In the genomic region with DNA sequence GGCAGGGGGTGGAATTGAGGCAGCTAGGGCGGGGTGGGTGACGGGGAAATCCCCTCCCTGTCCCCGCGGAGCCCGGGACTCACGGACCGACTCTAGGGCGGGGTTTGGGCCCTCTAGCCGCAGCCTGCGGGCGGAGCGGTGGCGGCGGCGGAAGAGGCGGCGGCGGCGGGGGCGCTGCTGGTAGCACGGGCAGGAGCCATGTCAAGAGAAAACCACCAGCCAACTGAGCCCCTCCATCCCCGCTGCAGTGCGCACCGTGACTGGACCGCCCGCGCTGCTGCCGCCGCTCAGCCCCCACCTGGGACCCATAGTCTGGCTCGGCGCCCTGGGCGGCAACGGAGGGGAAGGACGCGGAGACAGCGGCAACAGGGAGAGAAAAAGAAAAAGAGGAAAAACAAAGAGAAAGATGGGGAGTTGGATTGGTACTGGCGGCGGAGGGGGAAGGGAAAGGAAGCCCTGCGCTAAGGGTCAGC, we compare ENCODE assay signal across 8 cellular contexts.
DNase-seq lines count a peak whose midpoint lies in the region; ATAC-seq lines count a peak whose summit lies in the region.

No MANE protein-coding gene starts in this region.

- peak; percentile 62 for DNase-seq in NK-92 treated with Interleukin-12 subunit alpha and Interleukin-12 subunit beta, amount 100 ng/mL, for 24 hours (lab: John Stamatoyannopoulos, UW)
- no peak for DNase-seq in NK-92 (lab: John Stamatoyannopoulos, UW; ENCODE audit: unreplicated experiment)
- peak; percentile 63 for DNase-seq in NCI-H2227 (lab: John Stamatoyannopoulos, UW; ENCODE audit: unreplicated experiment)
- DNase-seq in activated CD8-positive, alpha-beta memory T cell treated with anti-CD3 and anti-CD28 coated beads, Interleukin-2, amount 50 U/mL, for 24 hours (ENCODE audit: extremely low read depth) = peak; percentile 39
- peak; percentile 49 to 72 for DNase-seq in stimulated activated CD8-positive, alpha-beta memory T cell treated with anti-CD3 and anti-CD28 coated beads, Interleukin-4, amount 100 ng/mL, for 4 hours (ENCODE audit: low read depth in 2 of 2, low spot score in 1 of 2)

- peak overlapping the region; percentile 100 for H3K27ac ChIP-seq in mucosa of rectum (ENCODE audit: low read depth in 2 of 2, low read length in 2 of 2)

- no peak for ATAC-seq in HG03280 (IDR thresholded peaks at IDR 0.05; ENCODE audit: unreplicated experiment)

- H3K4me3 ChIP-seq in endocrine pancreas (ENCODE audit: control insufficient read depth, insufficient read depth, low read length) = peak overlapping the region; percentile 60
- peak overlapping the region; percentile 93 to 98 for H3K4me3 ChIP-seq in mucosa of rectum (ENCODE audit: low read length in 2 of 2)

- H3K4me1 ChIP-seq in endocrine pancreas (ENCODE audit: control insufficient read depth, insufficient read depth, low read length) (peaks cover 10% of the 10 kb centered on the region), mucosa of rectum (ENCODE audit: control insufficient read depth in 2 of 2, insufficient read depth in 2 of 2, low read length in 2 of 2) (peaks cover 26% of the 10 kb centered on the region in 2 donors)

- H3K36me3 ChIP-seq in endocrine pancreas (ENCODE audit: control insufficient read depth, insufficient read depth, low read length) = peaks cover 3% of the 10 kb centered on the region
- peaks cover 9 to 11% of the 10 kb centered on the region in 2 donors for H3K36me3 ChIP-seq in mucosa of rectum (ENCODE audit: control insufficient read depth in 2 of 2, insufficient read depth in 2 of 2, low read length in 2 of 2)

- H3K27me3 ChIP-seq in endocrine pancreas (ENCODE audit: control insufficient read depth, insufficient read depth, low read length) = no peaks in the 10 kb centered on the region
- no peaks in the 10 kb centered on the region for H3K27me3 ChIP-seq in mucosa of rectum (ENCODE audit: control insufficient read depth in 2 of 2, insufficient read depth in 2 of 2, low read length in 2 of 2)

- H3K9me3 ChIP-seq in endocrine pancreas (ENCODE audit: control insufficient read depth, low read length) (no peaks in the 10 kb centered on the region), mucosa of rectum (ENCODE audit: control insufficient read depth in 2 of 2, low read length in 2 of 2) (no peaks in the 10 kb centered on the region)

- peak overlapping the region; percentile 95 for H3K9ac ChIP-seq in endocrine pancreas (ENCODE audit: control insufficient read depth, insufficient read depth, low read length)
- H3K9ac ChIP-seq in mucosa of rectum (ENCODE audit: low read depth in 1 of 2, low read length in 2 of 2) = peak overlapping the region; percentile 98 to 100
